In genomic region chr19:44907613-44908012, GRCh38 we compare ENCODE assay signal across 1 cellular context.
TF ChIP-seq lines count a peak whose summit lies in the region.

No MANE protein-coding gene starts in this region.

TF ChIP-seq in HepG2, 621 proteins besides CTCF, POLR2A, EP300 and RAD21:
- TF ChIP-seq RBFOX2 (IDR thresholded peaks at IDR 0.05; ENCODE audit: low read depth, low read length) = peak; percentile 67; the same call in 1 of the 2 replicates
- peak; percentile 86 for TF ChIP-seq AGO2 (optimal IDR thresholded peaks at IDR 0.05; ENCODE audit: low read depth, low read length)
- TF ChIP-seq POLR2G (IDR thresholded peaks at IDR 0.05; ENCODE audit: low read depth, low read length) = peak; percentile 33; the same call in 1 of the 2 replicates
- no peak for TF ChIP-seq ZNF816 (CRISPR knock-in tag; IDR thresholded peaks at IDR 0.05; ENCODE audit: borderline replicate concordance)
